In genomic region chr11:27473017-27473406, GRCh38 we compare ENCODE assay signal across 8 cellular contexts. TPM values are rescaled to one million over a fixed set of nuclear protein-coding genes. Genes with fewer than 3 reads are reported as not detected.
DNase-seq lines count a peak whose midpoint lies in the region; ATAC-seq and TF ChIP-seq lines count a peak whose summit lies in the region.

No MANE protein-coding gene starts in this region.

- H3K4me3 ChIP-seq in WI38 (ENCODE audit: low read depth, low read length) (peak overlapping the region; percentile 67), prostate gland (peak overlapping the region; percentile 85 to 96)

- peaks cover 11% of the 10 kb centered on the region for H3K27me3 Mint-ChIP-seq in glutamatergic neuron (ENCODE audit: unreplicated experiment)

- no peak for TF ChIP-seq POLR2A in prostate gland (IDR thresholded peaks at IDR 0.05)

- no peaks in the 10 kb centered on the region for H3K36me3 ChIP-seq in prostate gland

- peak overlapping the region; percentile 82 to 94 for H3K27ac ChIP-seq in prostate gland

- H3K9me3 Mint-ChIP-seq in glutamatergic neuron (ENCODE audit: unreplicated experiment), result peaks cover 9% of the 10 kb centered on the region

- peak overlapping the region; percentile 97 for H3K27ac Mint-ChIP-seq in glutamatergic neuron (ENCODE audit: unreplicated experiment)

- intact Hi-C loops in prostate gland (cut with DNase I), result loop anchor here (10.0 kb wide), 1 partner anchor 108 kb away; the partner anchor contains the start of gene CCDC34

- peak overlapping the region; percentile 98 for H3K4me3 Mint-ChIP-seq in glutamatergic neuron (ENCODE audit: unreplicated experiment)

- peaks cover 8% of the 10 kb centered on the region for H3K4me1 ChIP-seq in prostate gland (replicated peaks)

- H3K27me3 ChIP-seq in prostate gland (replicated peaks; ENCODE audit: insufficient read depth), result no peaks in the 10 kb centered on the region

- H3K9me3 ChIP-seq in prostate gland, result no peaks in the 10 kb centered on the region

- peaks cover 17% of the 10 kb centered on the region for H3K4me1 Mint-ChIP-seq in glutamatergic neuron (ENCODE audit: low read depth, unreplicated experiment)

- ATAC-seq in GM18873 (IDR thresholded peaks at IDR 0.05; ENCODE audit: low FRiP score, unreplicated experiment) (no peak), HG03520 (IDR thresholded peaks at IDR 0.05; ENCODE audit: unreplicated experiment) (no peak)

- no peaks in the 10 kb centered on the region for H3K36me3 Mint-ChIP-seq in glutamatergic neuron (ENCODE audit: unreplicated experiment)

- TF ChIP-seq CTCF in WI38 (IDR thresholded peaks at IDR 0.05; ENCODE audit: low read depth, low read length) (no peak), glutamatergic neuron (IDR thresholded peaks at IDR 0.05; ENCODE audit: partially characterized antibody, unreplicated experiment) (no peak), prostate gland (IDR thresholded peaks at IDR 0.05) (no peak)

- DNase-seq in ELR (ENCODE audit: low read depth), result peak; percentile 24
- DNase-seq in glutamatergic neuron, result no peak
- no peak for DNase-seq in prostate gland (ENCODE audit: low spot score)
- no peak for DNase-seq in NK-92 (lab: John Stamatoyannopoulos, UW; ENCODE audit: unreplicated experiment)
- no peak for DNase-seq in NCI-H1048 (lab: John Stamatoyannopoulos, UW)

- 3% methylated on average over 8 of the region's 9 CpGs for WGBS in prostate gland

RNA-seq across cellular contexts. Expression of gene LGR4, which starts 0.4 kb away (rescaled TPM):
- 87.1 TPM for total RNA-seq in glutamatergic neuron (ENCODE audit: unreplicated experiment)
- 10 to 100 TPM; 49.2 to 97.2 TPM for total RNA-seq in prostate gland

RNA-seq across cellular contexts. Expression of gene LIN7C, which starts 33.6 kb away (rescaled TPM):
- total RNA-seq in glutamatergic neuron (ENCODE audit: unreplicated experiment) (44.7 TPM), prostate gland (10 to 100 TPM; 30.0 to 48.7 TPM)
